1 cellular context compared by ENCODE assay signal in the genomic region with DNA sequence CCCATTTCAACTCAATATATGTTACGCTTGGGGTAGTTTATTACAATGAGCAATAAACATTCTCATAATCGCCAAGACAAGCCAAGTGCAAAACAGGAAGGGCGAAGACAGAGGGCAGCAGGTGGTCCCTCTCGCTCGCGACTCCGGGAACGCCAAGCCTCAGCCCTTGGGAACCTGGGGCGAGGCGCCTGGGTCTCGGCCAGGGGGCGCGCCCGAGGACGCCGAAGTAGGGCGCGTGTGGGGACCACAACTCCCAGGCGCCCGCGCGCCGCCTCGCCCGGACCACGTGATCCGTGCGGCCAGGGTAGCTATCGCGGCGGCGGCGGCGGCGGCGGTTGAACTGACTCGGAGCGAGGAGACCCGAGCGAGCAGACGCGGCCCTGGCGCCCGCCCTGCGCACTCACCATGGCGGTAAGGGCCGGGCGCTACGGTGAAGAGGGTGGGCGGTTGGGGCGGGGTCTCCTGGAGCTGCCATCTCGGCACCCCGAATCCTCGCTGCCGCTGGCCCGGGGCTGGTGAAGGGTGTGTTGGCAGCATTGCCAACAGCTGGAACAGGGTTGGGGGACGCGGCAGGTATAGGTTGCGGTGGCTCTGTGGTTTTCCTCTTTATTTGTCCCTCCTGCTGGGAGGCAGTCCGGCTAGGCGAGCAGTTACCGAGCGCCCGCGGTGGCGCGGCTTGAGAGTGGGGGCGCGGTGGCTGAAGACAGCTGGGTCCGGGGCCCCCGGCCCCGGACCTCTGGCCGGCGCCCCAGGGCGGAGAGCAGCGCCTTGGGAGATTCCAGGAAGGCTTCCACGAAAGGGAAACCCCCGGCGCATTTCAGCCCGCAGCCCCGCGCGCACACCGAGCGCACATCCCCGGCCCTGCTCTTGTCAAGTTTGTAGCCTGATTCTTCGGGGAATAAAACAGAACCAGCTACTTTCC.
A peak's percentile ranks its signal among the peaks of the same experiment; 100 is the strongest.
TF ChIP-seq lines count a peak whose summit lies in the region.

A gene with protein sequence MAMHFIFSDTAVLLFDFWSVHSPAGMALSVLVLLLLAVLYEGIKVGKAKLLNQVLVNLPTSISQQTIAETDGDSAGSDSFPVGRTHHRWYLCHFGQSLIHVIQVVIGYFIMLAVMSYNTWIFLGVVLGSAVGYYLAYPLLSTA (plus strand): TSS at position 338 of the 922 bp plus-strand sequence. CDS start 68 bp downstream, at position 406.

TF ChIP-seq in Ishikawa, 13 proteins besides CTCF, POLR2A, EP300 and RAD21 (continued from another document):
- TF ChIP-seq, protein P1, sequence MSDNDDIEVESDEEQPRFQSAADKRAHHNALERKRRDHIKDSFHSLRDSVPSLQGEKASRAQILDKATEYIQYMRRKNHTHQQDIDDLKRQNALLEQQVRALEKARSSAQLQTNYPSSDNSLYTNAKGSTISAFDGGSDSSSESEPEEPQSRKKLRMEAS (IDR thresholded peaks at IDR 0.05): peak; percentile 51
- TF ChIP-seq ZBTB7A (IDR thresholded peaks at IDR 0.05; ENCODE audit: low read depth) (0 out of 2 replicates have a peak, but pooled peaks have one; percentile 54), TCF12 (IDR thresholded peaks at IDR 0.05; ENCODE audit: low read depth) (peak; percentile 45; the same call in 1 of the 2 replicates), TEAD4 (IDR thresholded peaks at IDR 0.05) (0 out of 2 replicates have a peak, but pooled peaks have one; percentile 4)
TF ChIP-seq in Ishikawa: peak in this region for 8.
